Comparison of ENCODE assay signal across 20 cellular contexts in the genomic region with DNA sequence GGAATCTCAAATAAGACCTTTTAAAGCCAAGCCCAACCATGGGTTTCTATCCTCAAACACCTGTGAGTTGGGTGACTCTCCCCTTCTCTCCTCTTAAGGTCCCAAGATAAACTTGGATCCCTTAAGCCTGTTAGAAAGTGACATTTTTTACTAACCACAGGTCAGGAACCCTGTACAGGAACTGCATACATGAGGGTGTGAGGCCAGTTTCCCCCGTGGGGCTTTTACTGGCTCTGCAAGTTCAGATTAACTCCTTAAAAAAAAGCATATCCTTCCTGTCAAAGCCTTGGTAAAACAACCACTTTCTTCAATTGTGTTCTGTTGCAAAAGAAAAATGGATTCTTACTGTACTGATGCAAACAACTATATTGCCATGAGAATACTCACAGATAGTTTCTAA.
"Had no signal": no experiment of that assay in that cellular context is flagged by ENCODE, and none has a peak within 500 bp of the region (broad histone marks: within the 10 kb centered on the region; RNA-seq: fewer than 3 reads in every experiment).

No MANE protein-coding gene starts in this region.

- H3K4me1 ChIP-seq: body of pancreas, spleen, upper lobe of right lung had no signal

- H3K36me3 ChIP-seq: spleen, thoracic aorta, upper lobe of right lung had no signal

- H3K4me3 ChIP-seq: body of pancreas, dorsolateral prefrontal cortex, lung, spleen, thoracic aorta, upper lobe of right lung had no signal

- H3K27me3 ChIP-seq: body of pancreas, dorsolateral prefrontal cortex, spleen, upper lobe of right lung had no signal

- ATAC-seq: activated CD4-positive, alpha-beta T cell treated with anti-CD3 and anti-CD28 coated beads for 36 hours; body of pancreas; left lobe of liver; natural killer cell treated with Interleukin-12 subunit alpha and Interleukin-12 subunit beta and Interleukin-15 and Interleukin-18, amount 100 ng/mL, for 72 hours; stimulated activated naive B cell treated with anti-CD40 and anti-IgM and Interleukin-4, amounts not matched to agents 10 μg/mL and 1 μg/mL and 100 μg/mL, for 72 hours; upper lobe of right lung; WTC11 had no signal

- DNase-seq: activated CD4-positive, alpha-beta T cell treated with anti-CD3 and anti-CD28 coated beads for 36 hours; activated CD4-positive, alpha-beta T cell treated with anti-CD3 and anti-CD28 coated beads, Interleukin-2, amount 50 U/mL, for 48 hours; activated naive CD4-positive, alpha-beta T cell; activated naive CD8-positive, alpha-beta T cell treated with anti-CD3 and anti-CD28 coated beads for 36 hours; amygdala; body of pancreas; dorsolateral prefrontal cortex; endodermal cell; erythroblast; head of caudate nucleus; kidney; spleen; stimulated activated naive B cell treated with anti-CD40 and anti-IgM and Interleukin-4, amounts not matched to agents 10 μg/mL and 1 μg/mL and 100 μg/mL, for 72 hours; T1000; upper lobe of right lung had no signal

- H3K27ac ChIP-seq: body of pancreas, dorsolateral prefrontal cortex, spleen, thoracic aorta, upper lobe of right lung had no signal

- H3K9me3 ChIP-seq: body of pancreas, thoracic aorta, upper lobe of right lung had no signal
